23 cellular contexts compared by ENCODE assay signal in genomic region chr4:187499961-187500360, GRCh38.
"Had no signal": no experiment of that assay in that cellular context is flagged by ENCODE, and none has a peak within 500 bp of the region (broad histone marks: within the 10 kb centered on the region; RNA-seq: fewer than 3 reads in every experiment).

No MANE protein-coding gene starts in this region.

- H3K27ac ChIP-seq: dorsolateral prefrontal cortex, gastrocnemius medialis, ovary, psoas muscle, sigmoid colon, stomach, thyroid gland, vagina had no signal

- H3K4me3 ChIP-seq: dorsolateral prefrontal cortex, gastrocnemius medialis, lung, ovary, psoas muscle, sigmoid colon, stomach, thyroid gland, vagina had no signal

- ATAC-seq: gastrocnemius medialis; left lobe of liver; natural killer cell; psoas muscle; right cardiac atrium; stimulated activated effector memory CD8-positive, alpha-beta T cell treated with anti-CD3 and anti-CD28 coated beads, Interleukin-12 subunit alpha, Interleukin-12 subunit beta, amount 100 ng/mL, for 72 hours had no signal

- H3K9me3 ChIP-seq: gastrocnemius medialis, ovary, psoas muscle, sigmoid colon, stomach, thyroid gland, vagina had no signal

- FAIRE-seq: kidney had no signal

- H3K4me1 ChIP-seq: gastrocnemius medialis, psoas muscle, sigmoid colon, stomach, thyroid gland, vagina had no signal

- H3K27me3 ChIP-seq: dorsolateral prefrontal cortex, gastrocnemius medialis, ovary, sigmoid colon, stomach, thyroid gland, vagina had no signal

- DNase-seq: dorsolateral prefrontal cortex; effector CD4-positive, alpha-beta T cell; erythroblast; gastrocnemius medialis; head of caudate nucleus; kidney; natural killer cell; occipital lobe; ovary; posterior cingulate gyrus; psoas muscle; right cardiac atrium; sigmoid colon; stimulated activated CD4-positive, alpha-beta T cell treated with anti-CD3 and anti-CD28 coated beads, Interleukin-2, amount 100 ng/mL, for 24 hours; stimulated activated CD4-positive, alpha-beta T cell treated with anti-CD3 and anti-CD28 coated beads, Interleukin-4, amount 100 ng/mL, for 24 hours; stimulated activated naive CD4-positive, alpha-beta T cell treated with Interleukin-2 at 50 U/mL for 16 hours; stomach; thyroid gland; trophoblast cell had no signal

- H3K36me3 ChIP-seq: gastrocnemius medialis, ovary, sigmoid colon, stomach, thyroid gland, vagina had no signal
